Comparison of ENCODE assay signal across 8 cellular contexts in genomic region chr2:64222942-64223511, GRCh38.
DNase-seq lines count a peak whose midpoint lies in the region; ATAC-seq and TF ChIP-seq lines count a peak whose summit lies in the region.

No MANE protein-coding gene starts in this region.

- H3K9me3 ChIP-seq in left ventricle myocardium inferior (replicated peaks) (no peaks in the 10 kb centered on the region), testis (no peaks in the 10 kb centered on the region)

- H3K27me3 ChIP-seq in left ventricle myocardium inferior (ENCODE audit: low read depth) (no peaks in the 10 kb centered on the region), testis (no peaks in the 10 kb centered on the region)

- no peak for ATAC-seq in left cardiac atrium
- peak; percentile 72 for ATAC-seq in HG02798 (IDR thresholded peaks at IDR 0.05; ENCODE audit: poor library complexity, unreplicated experiment)

- peak overlapping the region; percentile 35 for H3K4me3 Mint-ChIP-seq in activated naive CD8-positive, alpha-beta T cell

- TF ChIP-seq CTCF in left ventricle myocardium inferior (IDR thresholded peaks at IDR 0.05; ENCODE audit: borderline replicate concordance), result no peak
- no peak for TF ChIP-seq CTCF in testis (IDR thresholded peaks at IDR 0.05)

- no peak overlapping the region for H3K4me3 ChIP-seq in left ventricle myocardium inferior
- no peak overlapping the region for H3K4me3 ChIP-seq in testis

- 73 to 76% methylated on average over 5 of the region's 5 CpGs for WGBS in testis, 2 donors

- no peaks in the 10 kb centered on the region for H3K36me3 Mint-ChIP-seq in activated naive CD8-positive, alpha-beta T cell

- peaks cover 24% of the 10 kb centered on the region for H3K4me1 Mint-ChIP-seq in activated naive CD8-positive, alpha-beta T cell (ENCODE audit: low read depth)

- peak overlapping the region; percentile 86 for H3K27ac Mint-ChIP-seq in activated naive CD8-positive, alpha-beta T cell

- intact Hi-C loops in left ventricle myocardium inferior (cut with micrococcal nuclease), result no loop called here
- intact Hi-C loops in left cardiac atrium (cut with DNase I), result loop anchor here in 1 of 2 donors (10.0 kb wide), 1 partner anchor 78 kb away; the partner anchor contains the start of gene PELI1
- intact Hi-C loops in testis (cut with DNase I; ENCODE audit: low total_unique reads), result no loop called here

- no peak for DNase-seq in left ventricle myocardium inferior
- no peak for DNase-seq in left cardiac atrium
- DNase-seq in testis, result no peak
- no peak for DNase-seq in GM19240 (ENCODE audit: insufficient read length, low spot score)
- no peak for DNase-seq in ureter (ENCODE audit: low spot score)
- no peak for DNase-seq in HuH-7.5 (ENCODE audit: low spot score)

- no peaks in the 10 kb centered on the region for H3K9me3 Mint-ChIP-seq in activated naive CD8-positive, alpha-beta T cell (ENCODE audit: low read depth)

- H3K27me3 Mint-ChIP-seq in activated naive CD8-positive, alpha-beta T cell, result no peaks in the 10 kb centered on the region

- peak overlapping the region; percentile 66 for H3K27ac ChIP-seq in left ventricle myocardium inferior (replicated peaks)
- peak overlapping the region; percentile 57 to 78 for H3K27ac ChIP-seq in testis

- H3K36me3 ChIP-seq in left ventricle myocardium inferior, result no peaks in the 10 kb centered on the region
- H3K36me3 ChIP-seq in testis (ENCODE audit: low read depth, missing control alignments), result no peaks in the 10 kb centered on the region

- TF ChIP-seq POLR2A in testis (IDR thresholded peaks at IDR 0.05), result no peak

- H3K4me1 ChIP-seq in left ventricle myocardium inferior (peaks cover 48% of the 10 kb centered on the region), testis (peaks cover 45% of the 10 kb centered on the region)
